ENCODE assay signal across 15 cellular contexts in the genomic region with DNA sequence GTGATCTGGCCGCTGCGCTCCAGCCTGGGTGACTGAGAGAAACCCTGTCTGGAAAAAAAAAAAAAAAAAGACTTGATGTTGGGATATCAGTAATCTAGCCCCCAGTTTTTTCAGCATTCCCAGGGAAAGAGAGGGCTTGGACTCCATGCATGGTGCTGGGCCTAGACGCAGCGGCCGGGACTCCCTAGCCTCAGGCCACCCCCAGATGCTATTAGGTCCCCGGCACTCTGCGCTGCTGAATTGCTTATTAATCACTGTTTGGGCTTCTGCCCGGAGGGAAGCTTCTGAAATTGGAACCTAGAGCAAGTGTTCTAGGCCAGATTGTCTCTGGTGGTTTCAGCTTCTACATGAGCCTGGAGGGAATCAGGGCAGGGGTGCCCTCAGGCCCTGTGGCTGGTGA. TPM values are rescaled to one million over a fixed set of nuclear protein-coding genes. Genes with fewer than 3 reads are reported as not detected.
DNase-seq lines count a peak whose midpoint lies in the region; ATAC-seq and TF ChIP-seq lines count a peak whose summit lies in the region.
"Had no signal": no experiment of that assay in that cellular context is flagged by ENCODE, and none has a peak within 500 bp of the region (broad histone marks: within the 10 kb centered on the region; RNA-seq: fewer than 3 reads in every experiment).

No MANE protein-coding gene starts in this region.

- H3K4ac ChIP-seq in trophoblast cell (ENCODE audit: low read depth, low read length): no peak overlapping the region

- peaks cover 34 to 42% of the 10 kb centered on the region in 2 experiments for H3K4me1 ChIP-seq in trophoblast cell (ENCODE audit: control insufficient read depth in 1 of 2, insufficient read depth in 2 of 2, low read length in 2 of 2)
- peaks cover 0 to 64% (median 12%) of the 10 kb centered on the region in 4 donors for H3K4me1 ChIP-seq in right lobe of liver

- peak overlapping the region; percentile 47 for H4K91ac ChIP-seq in trophoblast cell (ENCODE audit: low read depth, low read length)

- intact Hi-C loops in right lobe of liver (cut with DNase I): no loop called here

- no peak overlapping the region for H3K4me2 ChIP-seq in trophoblast cell (ENCODE audit: low read length)

- no peak overlapping the region for H2AFZ ChIP-seq in trophoblast cell (ENCODE audit: insufficient read depth, low read length, poor library complexity)

- no peaks in the 10 kb centered on the region for H3K27me3 ChIP-seq in trophoblast cell (ENCODE audit: insufficient read depth, low read length)
- H3K27me3 ChIP-seq in right lobe of liver: no peaks in the 10 kb centered on the region
- H3K27me3 ChIP-seq: BLaER1 treated with 17β-estradiol and CSF1 and Interleukin-3, amounts not matched to agents 10 nM and 100 nM had no signal

- no peaks in the 10 kb centered on the region for H3K36me3 ChIP-seq in trophoblast cell (ENCODE audit: control insufficient read depth in 1 of 2, insufficient read depth in 2 of 2, low read length in 2 of 2)
- peaks cover 0 to 76% (median 13%) of the 10 kb centered on the region in 4 donors for H3K36me3 ChIP-seq in right lobe of liver

- H2BK120ac ChIP-seq in trophoblast cell (ENCODE audit: insufficient read depth, low read length, poor library complexity): no peak overlapping the region

- peak; percentile 48 for DNase-seq in EL
- peak; percentile 17 to 46 for DNase-seq in NCI-H446 (lab: John Stamatoyannopoulos, UW)
- DNase-seq in foreskin fibroblast: peak; percentile 11 to 48
- DNase-seq in trophoblast cell: peak in 1 of 2 donors; percentile 23
- DNase-seq in T1000 (lab: John Stamatoyannopoulos, UW): no peak
- DNase-seq in right lobe of liver: no peak
- no peak for DNase-seq in NCI-H146 (lab: John Stamatoyannopoulos, UW)
- DNase-seq: NCI-H1436, NCI-H2081, NCI-H510A treated with DMSO at 0.1 percent for 48 hours had no signal

- no peak overlapping the region for H2BK5ac ChIP-seq in trophoblast cell (ENCODE audit: low read depth, low read length, poor library complexity)

- no peak overlapping the region for H3K23ac ChIP-seq in trophoblast cell (ENCODE audit: low read length)

- peak overlapping the region; percentile 23 for H2AK5ac ChIP-seq in trophoblast cell (ENCODE audit: low read length)

- peak overlapping the region; percentile 24 for H3K18ac ChIP-seq in trophoblast cell (ENCODE audit: low read length)

- no peak for TF ChIP-seq CTCF in foreskin fibroblast (IDR thresholded peaks at IDR 0.05; ENCODE audit: low read depth, low read length)
- no peak for TF ChIP-seq CTCF in right lobe of liver (IDR thresholded peaks at IDR 0.05)

- no peaks in the 10 kb centered on the region for H3K9me3 ChIP-seq in trophoblast cell (ENCODE audit: insufficient read depth, low read depth, low read length)
- no peaks in the 10 kb centered on the region for H3K9me3 ChIP-seq in right lobe of liver
- H3K9me3 ChIP-seq: BLaER1 treated with 17β-estradiol and CSF1 and Interleukin-3, amounts not matched to agents 10 nM and 100 nM had no signal

- H3K9ac ChIP-seq in trophoblast cell (ENCODE audit: low read length): no peak overlapping the region

- TF ChIP-seq POLR2A in right lobe of liver (IDR thresholded peaks at IDR 0.05): no peak

- no CpG with 5 or more reads among the region's 8 CpGs for WGBS in trophoblast cell (ENCODE audit: extremely low coverage, insufficient coverage, insufficient read length)
- 55% methylated on average over 2 of the region's 8 CpGs for WGBS in right lobe of liver (ENCODE audit: insufficient coverage, low coverage, low lambda C conversion rate, missing lambda C conversion rate)

- H3K4me3 ChIP-seq in foreskin fibroblast (ENCODE audit: low read depth in 1 of 2, low read length in 2 of 2) (no peak overlapping the region), trophoblast cell (ENCODE audit: low read depth, low read length) (no peak overlapping the region), right lobe of liver (no peak overlapping the region)
- H3K4me3 ChIP-seq: BLaER1 treated with 17β-estradiol and CSF1 and Interleukin-3, amounts not matched to agents 10 nM and 100 nM; SK-N-MC had no signal

- no peaks in the 10 kb centered on the region for H3K79me2 ChIP-seq in trophoblast cell (ENCODE audit: control insufficient read depth, insufficient read depth, low read length, poor library complexity)

- H3K79me1 ChIP-seq in trophoblast cell (ENCODE audit: low read length): peaks cover 13% of the 10 kb centered on the region

- no peak overlapping the region for H4K12ac ChIP-seq in trophoblast cell (ENCODE audit: low read depth, low read length)

- no peak overlapping the region for H4K8ac ChIP-seq in trophoblast cell (ENCODE audit: low read depth, low read length)

- H2BK12ac ChIP-seq in trophoblast cell (ENCODE audit: low read length): peak overlapping the region; percentile 55

- ATAC-seq in HG03439 (IDR thresholded peaks at IDR 0.05; ENCODE audit: unreplicated experiment): no peak
- ATAC-seq in right lobe of liver: no peak
- ATAC-seq: HCT116 had no signal

- no peak overlapping the region for H3K14ac ChIP-seq in trophoblast cell (ENCODE audit: low read length)

- H3K27ac ChIP-seq in trophoblast cell (ENCODE audit: low read depth, low read length): no peak overlapping the region
- H3K27ac ChIP-seq in right lobe of liver: peak overlapping the region in 1 of 3 donors; percentile 49
- H3K27ac ChIP-seq: SK-N-MC had no signal

RNA-seq across cellular contexts. Expression of gene SLCO2B1, which starts 39.0 kb away (rescaled TPM):
- 3.4 and 4.6 TPM in 2 replicates for polyA plus RNA-seq in trophoblast cell (2013)
- 100 to 1,000 TPM; 145 to 316 (median 199) TPM for total RNA-seq in right lobe of liver

RNA-seq across cellular contexts. Expression of gene TPBGL, which starts 50.7 kb away (rescaled TPM):
- 0.33 and 0.50 TPM in 2 replicates for polyA plus RNA-seq in trophoblast cell (2013)
- total RNA-seq in right lobe of liver: not detected
- total RNA-seq: A172 had no signal

Comparison
In these comparisons a context has a peak if more than half of its experiments do, and no peak if none do; other contexts are left out.
1. DNase-seq: peak in EL (single experiment), NCI-H446 (2 of 2) and foreskin fibroblast (2 of 2); none in T1000 (single experiment), right lobe of liver (0 of 3) and NCI-H146 (single experiment).